In genomic region chr3:193903976-193904375, GRCh38 we compare ENCODE assay signal across 1 cellular context.
TF ChIP-seq lines count a peak whose summit lies in the region.

No MANE protein-coding gene starts in this region.

TF ChIP-seq in GM23338, 12 proteins besides CTCF, POLR2A, EP300 and RAD21 (continued from another document):
- TF ChIP-seq ZNF462 (CRISPR knock-in tag; IDR thresholded peaks at IDR 0.05) (no peak), POLR2AphosphoS5 (IDR thresholded peaks at IDR 0.05; ENCODE audit: low read depth) (no peak), EZH2phosphoT487 (IDR thresholded peaks at IDR 0.05; ENCODE audit: unreplicated experiment) (no peak), CREB1 (CRISPR knock-in tag; IDR thresholded peaks at IDR 0.05; ENCODE audit: low read depth) (no peak)
